8 cellular contexts compared by ENCODE assay signal in the genomic region with DNA sequence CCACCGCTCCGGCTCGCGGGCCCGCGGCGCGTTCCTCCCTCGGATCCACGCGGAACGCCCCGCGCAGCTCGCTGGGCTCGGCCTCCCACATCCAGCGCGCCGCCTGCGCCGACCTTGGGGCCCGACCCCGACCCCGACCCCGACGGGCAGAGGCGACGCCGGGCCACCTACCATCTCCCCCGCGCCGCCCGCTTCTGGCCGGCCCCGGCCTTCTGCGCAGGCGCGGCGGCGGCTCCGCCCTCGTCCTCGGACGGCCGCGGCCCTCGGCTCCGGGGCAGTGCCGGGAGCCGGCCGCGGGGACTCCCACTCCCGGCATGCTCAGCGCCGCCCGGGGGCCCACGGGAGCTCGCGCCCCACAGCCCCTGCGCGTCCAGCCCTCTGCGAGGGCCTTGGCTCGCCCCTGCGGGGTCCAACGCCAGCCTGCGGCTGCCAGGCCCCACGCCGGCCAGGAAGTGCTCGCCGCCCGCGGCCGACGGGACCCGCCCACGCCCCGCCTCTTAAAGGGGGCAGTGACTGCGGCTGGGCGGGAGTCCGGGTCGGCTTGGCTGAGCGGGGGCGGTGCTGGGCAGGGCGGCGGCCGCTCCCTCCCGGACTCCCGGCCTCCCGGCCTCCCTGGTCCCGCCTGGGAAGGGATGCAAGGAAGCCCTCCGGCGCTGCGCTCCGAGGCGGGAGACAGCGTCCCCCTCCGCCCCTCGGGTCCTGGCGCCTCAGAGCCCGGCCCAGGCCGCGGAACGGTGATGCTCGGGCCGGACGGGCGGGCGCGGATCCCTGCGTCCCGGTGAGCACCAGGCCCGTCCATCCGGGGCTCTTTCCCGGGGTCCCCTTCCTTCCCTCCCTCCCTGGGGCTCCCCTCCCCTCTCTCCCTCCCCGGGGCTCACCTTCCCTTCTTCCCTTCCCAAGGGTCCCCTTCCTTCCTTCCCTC. TPM values are rescaled to one million over a fixed set of nuclear protein-coding genes. Genes with fewer than 3 reads are reported as not detected.
A peak's percentile ranks its signal among the peaks of the same experiment; 100 is the strongest.
DNase-seq lines count a peak whose midpoint lies in the region; ATAC-seq and TF ChIP-seq lines count a peak whose summit lies in the region.

A gene (minus strand): TSS at position 216 of the 922 bp plus-strand sequence. CDS start 42 bp downstream, at position 174.

- TF ChIP-seq CTCF in BJ (IDR thresholded peaks at IDR 0.05; ENCODE audit: insufficient read depth, low read depth, low read length) (no peak), dorsolateral prefrontal cortex (IDR thresholded peaks at IDR 0.05 in 54 of 56, conservative IDR thresholded peaks at IDR 0.05 in 2 of 56; ENCODE audit: low read depth in 1 of 56, partially characterized antibody in 56 of 56) (peak in 13 of 56 donors; percentile 3 to 44 (median 14)), lower lobe of right lung (IDR thresholded peaks at IDR 0.05) (no peak)

- no peaks in the 10 kb centered on the region for H3K9me3 ChIP-seq in lower lobe of right lung

- POLR2A ChIA-PET in BJ (lab: Charles Lee), result interaction anchor here (0.6 kb wide), 1 partner anchor 81 kb away, joined by 12 read pairs; no protein-coding TSS in a partner anchor

- ATAC-seq in HG03378 (IDR thresholded peaks at IDR 0.05; ENCODE audit: unreplicated experiment) (peak; percentile 59), lower lobe of right lung (peak; percentile 96 to 97)

- intact Hi-C loops in dorsolateral prefrontal cortex (cut with DNase I) (loop anchor here (5.0 kb wide), 2 partner anchors 193 to 283 kb away; a partner anchor contains a TSS), lower lobe of right lung (cut with DNase I) (no loop called here)

- peak within 1 kb of the TSS; percentile 80 for H3K4me3 ChIP-seq in BJ (ENCODE audit: low read depth, low read length)
- H3K4me3 ChIP-seq in dorsolateral prefrontal cortex, result peak within 1 kb of the TSS; percentile 68 to 100 (median 95)
- H3K4me3 ChIP-seq in lower lobe of right lung, result peak within 1 kb of the TSS; percentile 91

- TF ChIP-seq POLR2A in GM19099 (IDR thresholded peaks at IDR 0.05; ENCODE audit: extremely low read depth, insufficient read length, low read depth), result peak; percentile 82

- H3K36me3 ChIP-seq in BJ (ENCODE audit: control insufficient read depth, insufficient read depth, low read length) (peaks cover 3% of the 10 kb centered on the region; the same call in 1 of the 2 replicates), lower lobe of right lung (peaks cover 10% of the 10 kb centered on the region)

- no peaks in the 10 kb centered on the region for H3K27me3 ChIP-seq in BJ (ENCODE audit: control insufficient read depth, insufficient read depth, low read length)
- no peaks in the 10 kb centered on the region for H3K27me3 ChIP-seq in dorsolateral prefrontal cortex
- H3K27me3 ChIP-seq in lower lobe of right lung (ENCODE audit: low read depth), result no peaks in the 10 kb centered on the region

- peaks cover 45% of the 10 kb centered on the region for H3K4me1 ChIP-seq in lower lobe of right lung

- CTCF ChIA-PET in BJ (lab: Yijun Ruan, JAX), result interaction anchor here (1.2 kb wide), 1 partner anchor 15 kb away, joined by 3 read pairs; no protein-coding TSS in a partner anchor

- DNase-seq in BJ (ENCODE audit: low read depth) (peak; percentile 89), NCI-H526 (lab: John Stamatoyannopoulos, UW) (peak; percentile 85 to 97), dorsolateral prefrontal cortex (peak; percentile 82 to 97 (median 92)), lower lobe of right lung (peak; percentile 95)
- peak; percentile 50 for DNase-seq in activated CD4-positive, alpha-beta T cell treated with anti-CD3 and anti-CD28 coated beads, Interleukin-2, amount 50 U/mL, for 4 hours
- DNase-seq in stimulated activated CD4-positive, alpha-beta T cell treated with anti-CD3 and anti-CD28 coated beads, TNF-alpha, amount 100 ng/mL, for 1 hour (ENCODE audit: low read depth in 3 of 3, low spot score in 1 of 3), result peak; percentile 31 to 61 (median 46)

- H3K27ac ChIP-seq in dorsolateral prefrontal cortex (peak within 1 kb of the TSS; percentile 65 to 95 (median 88)), lower lobe of right lung (peak within 1 kb of the TSS; percentile 89)

RNA-seq across cellular contexts. Expression of the gene that starts here (rescaled TPM):
- polyA plus RNA-seq in BJ (2011; rRNA removed), result 11.0 and 12.7 TPM in 2 replicates
- 4.1 and 7.5 TPM in 2 replicates for polyA minus RNA-seq in BJ (2011; rRNA and poly(A)+ RNA removed)
- total RNA-seq in dorsolateral prefrontal cortex (10 to 100 TPM; 27.6 to 95.6 (median 60.2) TPM), lower lobe of right lung (16.8 TPM)

Comparison
In these comparisons a context has a peak if more than half of its experiments do, and no peak if none do; other contexts are left out.
1. Peak in every context shown above with its lines: DNase-seq, ATAC-seq, H3K4me3 ChIP-seq and H3K27ac ChIP-seq.